ENCODE assay signal across 6 cellular contexts in genomic region chr2:94858163-94858888, GRCh38. TPM values are rescaled to one million over a fixed set of nuclear protein-coding genes. Genes with fewer than 3 reads are reported as not detected.
"Had no signal": no experiment of that assay in that cellular context is flagged by ENCODE, and none has a peak within 500 bp of the region (broad histone marks: within the 10 kb centered on the region; RNA-seq: fewer than 3 reads in every experiment).

No MANE protein-coding gene starts in this region.

RNA-seq across cellular contexts. Expression of gene TEKT4, which starts 12.9 kb away (rescaled TPM):
- total RNA-seq: HepG2, HT1080, IMR-90, NCI-H460, SK-MEL-5 had no signal
- polyA plus RNA-seq: HepG2, IMR-90, SK-N-SH had no signal
